In genomic region chr20:17771206-17772004, GRCh38 we compare ENCODE assay signal across 1 cellular context.
TF ChIP-seq lines count a peak whose summit lies in the region.

No MANE protein-coding gene starts in this region.

TF ChIP-seq in HepG2, 621 proteins besides CTCF, POLR2A, EP300 and RAD21 (continued from another document and continues in another):
- no peak for TF ChIP-seq FIP1L1 (IDR thresholded peaks at IDR 0.05; ENCODE audit: borderline replicate concordance, insufficient read depth, low read depth, low read length)
- peak; percentile 81 for TF ChIP-seq KAT8 (CRISPR knock-in tag; IDR thresholded peaks at IDR 0.05)
- TF ChIP-seq KDM1A (CRISPR knock-in tag; IDR thresholded peaks at IDR 0.05) = 0 out of 2 replicates have a peak, but pooled peaks have one; percentile 53
- TF ChIP-seq ASH2L (IDR thresholded peaks at IDR 0.05; ENCODE audit: insufficient read length, low read depth, low read length) = peak; percentile 95
- TF ChIP-seq SP4 (CRISPR knock-in tag; IDR thresholded peaks at IDR 0.05) = no peak
- no peak for TF ChIP-seq ZNF414 (CRISPR knock-in tag; IDR thresholded peaks at IDR 0.05)
- TF ChIP-seq ISL2 (CRISPR knock-in tag; IDR thresholded peaks at IDR 0.05) = peak; percentile 91
- no peak for TF ChIP-seq SIN3A (IDR thresholded peaks at IDR 0.05; ENCODE audit: borderline replicate concordance, low read depth, low read length)
- TF ChIP-seq NFE2L2 (IDR thresholded peaks at IDR 0.05; ENCODE audit: low read length) = no peak
- peak; percentile 5; the same call in 1 of the 2 replicates for TF ChIP-seq MAX (IDR thresholded peaks at IDR 0.05)
- no peak; the same call in 1 of the 2 replicates for TF ChIP-seq SPEN (CRISPR knock-in tag; IDR thresholded peaks at IDR 0.05; ENCODE audit: low read depth)
- TF ChIP-seq ZFP90 (CRISPR knock-in tag; IDR thresholded peaks at IDR 0.05; ENCODE audit: borderline replicate concordance) = 0 out of 2 replicates have a peak, but pooled peaks have one; percentile 26
- TF ChIP-seq SMC3 (IDR thresholded peaks at IDR 0.05; ENCODE audit: low read length) = no peak; the same call in 1 of the 2 replicates
- TF ChIP-seq DRAP1 (CRISPR knock-in tag; IDR thresholded peaks at IDR 0.05) = 0 out of 2 replicates have a peak, but pooled peaks have one; percentile 27
- TF ChIP-seq, protein P1, sequence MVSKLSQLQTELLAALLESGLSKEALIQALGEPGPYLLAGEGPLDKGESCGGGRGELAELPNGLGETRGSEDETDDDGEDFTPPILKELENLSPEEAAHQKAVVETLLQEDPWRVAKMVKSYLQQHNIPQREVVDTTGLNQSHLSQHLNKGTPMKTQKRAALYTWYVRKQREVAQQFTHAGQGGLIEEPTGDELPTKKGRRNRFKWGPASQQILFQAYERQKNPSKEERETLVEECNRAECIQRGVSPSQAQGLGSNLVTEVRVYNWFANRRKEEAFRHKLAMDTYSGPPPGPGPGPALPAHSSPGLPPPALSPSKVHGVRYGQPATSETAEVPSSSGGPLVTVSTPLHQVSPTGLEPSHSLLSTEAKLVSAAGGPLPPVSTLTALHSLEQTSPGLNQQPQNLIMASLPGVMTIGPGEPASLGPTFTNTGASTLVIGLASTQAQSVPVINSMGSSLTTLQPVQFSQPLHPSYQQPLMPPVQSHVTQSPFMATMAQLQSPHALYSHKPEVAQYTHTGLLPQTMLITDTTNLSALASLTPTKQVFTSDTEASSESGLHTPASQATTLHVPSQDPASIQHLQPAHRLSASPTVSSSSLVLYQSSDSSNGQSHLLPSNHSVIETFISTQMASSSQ (IDR thresholded peaks at IDR 0.05; ENCODE audit: low read depth) = no peak; the same call in 1 of the 2 replicates
- TF ChIP-seq, protein P1 (CRISPR knock-in tag; IDR thresholded peaks at IDR 0.05; ENCODE audit: borderline replicate concordance) = peak; percentile 76; the same call in 1 of the 2 replicates
- TF ChIP-seq, protein P2, sequence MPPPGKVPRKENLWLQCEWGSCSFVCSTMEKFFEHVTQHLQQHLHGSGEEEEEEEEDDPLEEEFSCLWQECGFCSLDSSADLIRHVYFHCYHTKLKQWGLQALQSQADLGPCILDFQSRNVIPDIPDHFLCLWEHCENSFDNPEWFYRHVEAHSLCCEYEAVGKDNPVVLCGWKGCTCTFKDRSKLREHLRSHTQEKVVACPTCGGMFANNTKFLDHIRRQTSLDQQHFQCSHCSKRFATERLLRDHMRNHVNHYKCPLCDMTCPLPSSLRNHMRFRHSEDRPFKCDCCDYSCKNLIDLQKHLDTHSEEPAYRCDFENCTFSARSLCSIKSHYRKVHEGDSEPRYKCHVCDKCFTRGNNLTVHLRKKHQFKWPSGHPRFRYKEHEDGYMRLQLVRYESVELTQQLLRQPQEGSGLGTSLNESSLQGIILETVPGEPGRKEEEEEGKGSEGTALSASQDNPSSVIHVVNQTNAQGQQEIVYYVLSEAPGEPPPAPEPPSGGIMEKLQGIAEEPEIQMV (CRISPR knock-in tag; IDR thresholded peaks at IDR 0.05; ENCODE audit: low read depth) = peak; percentile 82; the same call in 1 of the 2 replicates
- TF ChIP-seq CAMTA2 (CRISPR knock-in tag; IDR thresholded peaks at IDR 0.05; ENCODE audit: borderline replicate concordance) = peak; percentile 53; the same call in 1 of the 2 replicates
- TF ChIP-seq, protein P3, sequence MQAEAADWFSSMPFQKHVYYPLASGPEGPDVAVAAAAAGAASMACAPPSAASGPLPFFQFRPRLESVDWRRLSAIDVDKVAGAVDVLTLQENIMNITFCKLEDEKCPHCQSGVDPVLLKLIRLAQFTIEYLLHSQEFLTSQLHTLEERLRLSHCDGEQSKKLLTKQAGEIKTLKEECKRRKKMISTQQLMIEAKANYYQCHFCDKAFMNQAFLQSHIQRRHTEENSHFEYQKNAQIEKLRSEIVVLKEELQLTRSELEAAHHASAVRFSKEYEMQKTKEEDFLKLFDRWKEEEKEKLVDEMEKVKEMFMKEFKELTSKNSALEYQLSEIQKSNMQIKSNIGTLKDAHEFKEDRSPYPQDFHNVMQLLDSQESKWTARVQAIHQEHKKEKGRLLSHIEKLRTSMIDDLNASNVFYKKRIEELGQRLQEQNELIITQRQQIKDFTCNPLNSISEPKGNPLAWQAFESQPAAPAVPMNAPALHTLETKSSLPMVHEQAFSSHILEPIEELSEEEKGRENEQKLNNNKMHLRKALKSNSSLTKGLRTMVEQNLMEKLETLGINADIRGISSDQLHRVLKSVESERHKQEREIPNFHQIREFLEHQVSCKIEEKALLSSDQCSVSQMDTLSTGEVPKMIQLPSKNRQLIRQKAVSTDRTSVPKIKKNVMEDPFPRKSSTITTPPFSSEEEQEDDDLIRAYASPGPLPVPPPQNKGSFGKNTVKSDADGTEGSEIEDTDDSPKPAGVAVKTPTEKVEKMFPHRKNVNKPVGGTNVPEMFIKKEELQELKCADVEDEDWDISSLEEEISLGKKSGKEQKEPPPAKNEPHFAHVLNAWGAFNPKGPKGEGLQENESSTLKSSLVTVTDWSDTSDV (CRISPR knock-in tag; IDR thresholded peaks at IDR 0.05) = no peak
- TF ChIP-seq ZBTB3 (CRISPR knock-in tag; IDR thresholded peaks at IDR 0.05; ENCODE audit: borderline replicate concordance, low read depth) = peak; percentile 89
- no peak for TF ChIP-seq ZSCAN30 (CRISPR knock-in tag; IDR thresholded peaks at IDR 0.05)
- no peak for TF ChIP-seq PLRG1 (conservative IDR thresholded peaks at IDR 0.05)
- no peak for TF ChIP-seq ZNF788 (CRISPR knock-in tag; IDR thresholded peaks at IDR 0.05; ENCODE audit: borderline replicate concordance)
- TF ChIP-seq HNRNPL (IDR thresholded peaks at IDR 0.05; ENCODE audit: low read depth, low read length) = no peak
- no peak for TF ChIP-seq THYN1 (CRISPR knock-in tag; IDR thresholded peaks at IDR 0.05; ENCODE audit: borderline replicate concordance, low read depth)
- no peak for TF ChIP-seq CREB3 (CRISPR knock-in tag; IDR thresholded peaks at IDR 0.05)
- TF ChIP-seq MEIS2 (CRISPR knock-in tag; IDR thresholded peaks at IDR 0.05) = peak; percentile 68; the same call in 1 of the 2 replicates
- 0 out of 2 replicates have a peak, but pooled peaks have one; percentile 41 for TF ChIP-seq NAIF1 (CRISPR knock-in tag; IDR thresholded peaks at IDR 0.05; ENCODE audit: borderline replicate concordance)
- TF ChIP-seq, protein P4, sequence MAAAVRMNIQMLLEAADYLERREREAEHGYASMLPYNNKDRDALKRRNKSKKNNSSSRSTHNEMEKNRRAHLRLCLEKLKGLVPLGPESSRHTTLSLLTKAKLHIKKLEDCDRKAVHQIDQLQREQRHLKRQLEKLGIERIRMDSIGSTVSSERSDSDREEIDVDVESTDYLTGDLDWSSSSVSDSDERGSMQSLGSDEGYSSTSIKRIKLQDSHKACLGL (CRISPR knock-in tag; IDR thresholded peaks at IDR 0.05) = no peak
- no peak for TF ChIP-seq ZNF431 (CRISPR knock-in tag; IDR thresholded peaks at IDR 0.05; ENCODE audit: borderline replicate concordance, low read depth)
- TF ChIP-seq NKX3-1 (CRISPR knock-in tag; IDR thresholded peaks at IDR 0.05) = no peak; the same call in 1 of the 2 replicates
- no peak for TF ChIP-seq ZNF780A (CRISPR knock-in tag; IDR thresholded peaks at IDR 0.05)
- TF ChIP-seq ATRX (CRISPR knock-in tag; IDR thresholded peaks at IDR 0.05; ENCODE audit: borderline replicate concordance) = no peak
- no peak for TF ChIP-seq ZBTB25 (CRISPR knock-in tag; IDR thresholded peaks at IDR 0.05)
- TF ChIP-seq NFRKB (IDR thresholded peaks at IDR 0.05) = no peak
- TF ChIP-seq, protein P5, sequence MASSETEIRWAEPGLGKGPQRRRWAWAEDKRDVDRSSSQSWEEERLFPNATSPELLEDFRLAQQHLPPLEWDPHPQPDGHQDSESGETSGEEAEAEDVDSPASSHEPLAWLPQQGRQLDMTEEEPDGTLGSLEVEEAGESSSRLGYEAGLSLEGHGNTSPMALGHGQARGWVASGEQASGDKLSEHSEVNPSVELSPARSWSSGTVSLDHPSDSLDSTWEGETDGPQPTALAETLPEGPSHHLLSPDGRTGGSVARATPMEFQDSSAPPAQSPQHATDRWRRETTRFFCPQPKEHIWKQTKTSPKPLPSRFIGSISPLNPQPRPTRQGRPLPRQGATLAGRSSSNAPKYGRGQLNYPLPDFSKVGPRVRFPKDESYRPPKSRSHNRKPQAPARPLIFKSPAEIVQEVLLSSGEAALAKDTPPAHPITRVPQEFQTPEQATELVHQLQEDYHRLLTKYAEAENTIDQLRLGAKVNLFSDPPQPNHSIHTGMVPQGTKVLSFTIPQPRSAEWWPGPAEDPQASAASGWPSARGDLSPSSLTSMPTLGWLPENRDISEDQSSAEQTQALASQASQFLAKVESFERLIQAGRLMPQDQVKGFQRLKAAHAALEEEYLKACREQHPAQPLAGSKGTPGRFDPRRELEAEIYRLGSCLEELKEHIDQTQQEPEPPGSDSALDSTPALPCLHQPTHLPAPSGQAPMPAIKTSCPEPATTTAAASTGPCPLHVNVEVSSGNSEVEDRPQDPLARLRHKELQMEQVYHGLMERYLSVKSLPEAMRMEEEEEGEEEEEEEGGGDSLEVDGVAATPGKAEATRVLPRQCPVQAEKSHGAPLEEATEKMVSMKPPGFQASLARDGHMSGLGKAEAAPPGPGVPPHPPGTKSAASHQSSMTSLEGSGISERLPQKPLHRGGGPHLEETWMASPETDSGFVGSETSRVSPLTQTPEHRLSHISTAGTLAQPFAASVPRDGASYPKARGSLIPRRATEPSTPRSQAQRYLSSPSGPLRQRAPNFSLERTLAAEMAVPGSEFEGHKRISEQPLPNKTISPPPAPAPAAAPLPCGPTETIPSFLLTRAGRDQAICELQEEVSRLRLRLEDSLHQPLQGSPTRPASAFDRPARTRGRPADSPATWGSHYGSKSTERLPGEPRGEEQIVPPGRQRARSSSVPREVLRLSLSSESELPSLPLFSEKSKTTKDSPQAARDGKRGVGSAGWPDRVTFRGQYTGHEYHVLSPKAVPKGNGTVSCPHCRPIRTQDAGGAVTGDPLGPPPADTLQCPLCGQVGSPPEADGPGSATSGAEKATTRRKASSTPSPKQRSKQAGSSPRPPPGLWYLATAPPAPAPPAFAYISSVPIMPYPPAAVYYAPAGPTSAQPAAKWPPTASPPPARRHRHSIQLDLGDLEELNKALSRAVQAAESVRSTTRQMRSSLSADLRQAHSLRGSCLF (CRISPR knock-in tag; IDR thresholded peaks at IDR 0.05; ENCODE audit: borderline replicate concordance) = no peak
- no peak for TF ChIP-seq ZNF839 (CRISPR knock-in tag; IDR thresholded peaks at IDR 0.05; ENCODE audit: borderline replicate concordance)
- no peak for TF ChIP-seq THAP7 (CRISPR knock-in tag; IDR thresholded peaks at IDR 0.05)
- peak; percentile 47 for TF ChIP-seq MED8 (CRISPR knock-in tag; IDR thresholded peaks at IDR 0.05; ENCODE audit: insufficient replicate concordance)
- peak; percentile 43; the same call in 1 of the 2 replicates for TF ChIP-seq SOX13 (IDR thresholded peaks at IDR 0.05)
- TF ChIP-seq SOX13 (CRISPR knock-in tag; conservative IDR thresholded peaks at IDR 0.05 in 1 of 2, IDR thresholded peaks at IDR 0.05 in 1 of 2) = peak in 1 of 2 experiments; percentile 82; a peak in 2 of 4 replicates
- TF ChIP-seq MXD4 (CRISPR knock-in tag; IDR thresholded peaks at IDR 0.05) = peak; percentile 48; the same call in 1 of the 2 replicates
- TF ChIP-seq ZC3H13 (CRISPR knock-in tag; IDR thresholded peaks at IDR 0.05) = 0 out of 2 replicates have a peak, but pooled peaks have one; percentile 50
